1 cellular context compared by ENCODE assay signal in the genomic region with DNA sequence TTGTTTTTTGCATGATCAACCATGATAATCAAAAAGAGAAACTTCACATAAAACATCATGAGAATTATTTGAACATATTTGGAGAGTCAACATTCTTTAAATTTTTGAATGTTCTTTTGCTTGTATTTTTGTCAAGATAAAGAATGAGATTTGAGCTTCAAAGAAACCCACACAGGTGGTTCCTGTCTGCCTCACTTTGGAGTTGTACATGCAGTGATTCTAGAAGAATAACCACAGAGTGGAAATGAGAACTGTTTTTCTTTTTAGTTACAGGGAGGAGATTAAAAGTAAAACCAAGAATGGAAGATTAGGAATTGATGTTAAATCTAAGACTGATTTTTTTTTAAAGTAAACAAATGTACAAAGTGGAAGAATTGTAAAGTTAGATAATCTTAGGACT.
TF ChIP-seq lines count a peak whose summit lies in the region.

No MANE protein-coding gene starts in this region.

TF ChIP-seq in GM23338, 12 proteins besides CTCF, POLR2A, EP300 and RAD21:
- no peak for TF ChIP-seq ZNF114 (CRISPR knock-in tag; IDR thresholded peaks at IDR 0.05)
- TF ChIP-seq, protein P1, sequence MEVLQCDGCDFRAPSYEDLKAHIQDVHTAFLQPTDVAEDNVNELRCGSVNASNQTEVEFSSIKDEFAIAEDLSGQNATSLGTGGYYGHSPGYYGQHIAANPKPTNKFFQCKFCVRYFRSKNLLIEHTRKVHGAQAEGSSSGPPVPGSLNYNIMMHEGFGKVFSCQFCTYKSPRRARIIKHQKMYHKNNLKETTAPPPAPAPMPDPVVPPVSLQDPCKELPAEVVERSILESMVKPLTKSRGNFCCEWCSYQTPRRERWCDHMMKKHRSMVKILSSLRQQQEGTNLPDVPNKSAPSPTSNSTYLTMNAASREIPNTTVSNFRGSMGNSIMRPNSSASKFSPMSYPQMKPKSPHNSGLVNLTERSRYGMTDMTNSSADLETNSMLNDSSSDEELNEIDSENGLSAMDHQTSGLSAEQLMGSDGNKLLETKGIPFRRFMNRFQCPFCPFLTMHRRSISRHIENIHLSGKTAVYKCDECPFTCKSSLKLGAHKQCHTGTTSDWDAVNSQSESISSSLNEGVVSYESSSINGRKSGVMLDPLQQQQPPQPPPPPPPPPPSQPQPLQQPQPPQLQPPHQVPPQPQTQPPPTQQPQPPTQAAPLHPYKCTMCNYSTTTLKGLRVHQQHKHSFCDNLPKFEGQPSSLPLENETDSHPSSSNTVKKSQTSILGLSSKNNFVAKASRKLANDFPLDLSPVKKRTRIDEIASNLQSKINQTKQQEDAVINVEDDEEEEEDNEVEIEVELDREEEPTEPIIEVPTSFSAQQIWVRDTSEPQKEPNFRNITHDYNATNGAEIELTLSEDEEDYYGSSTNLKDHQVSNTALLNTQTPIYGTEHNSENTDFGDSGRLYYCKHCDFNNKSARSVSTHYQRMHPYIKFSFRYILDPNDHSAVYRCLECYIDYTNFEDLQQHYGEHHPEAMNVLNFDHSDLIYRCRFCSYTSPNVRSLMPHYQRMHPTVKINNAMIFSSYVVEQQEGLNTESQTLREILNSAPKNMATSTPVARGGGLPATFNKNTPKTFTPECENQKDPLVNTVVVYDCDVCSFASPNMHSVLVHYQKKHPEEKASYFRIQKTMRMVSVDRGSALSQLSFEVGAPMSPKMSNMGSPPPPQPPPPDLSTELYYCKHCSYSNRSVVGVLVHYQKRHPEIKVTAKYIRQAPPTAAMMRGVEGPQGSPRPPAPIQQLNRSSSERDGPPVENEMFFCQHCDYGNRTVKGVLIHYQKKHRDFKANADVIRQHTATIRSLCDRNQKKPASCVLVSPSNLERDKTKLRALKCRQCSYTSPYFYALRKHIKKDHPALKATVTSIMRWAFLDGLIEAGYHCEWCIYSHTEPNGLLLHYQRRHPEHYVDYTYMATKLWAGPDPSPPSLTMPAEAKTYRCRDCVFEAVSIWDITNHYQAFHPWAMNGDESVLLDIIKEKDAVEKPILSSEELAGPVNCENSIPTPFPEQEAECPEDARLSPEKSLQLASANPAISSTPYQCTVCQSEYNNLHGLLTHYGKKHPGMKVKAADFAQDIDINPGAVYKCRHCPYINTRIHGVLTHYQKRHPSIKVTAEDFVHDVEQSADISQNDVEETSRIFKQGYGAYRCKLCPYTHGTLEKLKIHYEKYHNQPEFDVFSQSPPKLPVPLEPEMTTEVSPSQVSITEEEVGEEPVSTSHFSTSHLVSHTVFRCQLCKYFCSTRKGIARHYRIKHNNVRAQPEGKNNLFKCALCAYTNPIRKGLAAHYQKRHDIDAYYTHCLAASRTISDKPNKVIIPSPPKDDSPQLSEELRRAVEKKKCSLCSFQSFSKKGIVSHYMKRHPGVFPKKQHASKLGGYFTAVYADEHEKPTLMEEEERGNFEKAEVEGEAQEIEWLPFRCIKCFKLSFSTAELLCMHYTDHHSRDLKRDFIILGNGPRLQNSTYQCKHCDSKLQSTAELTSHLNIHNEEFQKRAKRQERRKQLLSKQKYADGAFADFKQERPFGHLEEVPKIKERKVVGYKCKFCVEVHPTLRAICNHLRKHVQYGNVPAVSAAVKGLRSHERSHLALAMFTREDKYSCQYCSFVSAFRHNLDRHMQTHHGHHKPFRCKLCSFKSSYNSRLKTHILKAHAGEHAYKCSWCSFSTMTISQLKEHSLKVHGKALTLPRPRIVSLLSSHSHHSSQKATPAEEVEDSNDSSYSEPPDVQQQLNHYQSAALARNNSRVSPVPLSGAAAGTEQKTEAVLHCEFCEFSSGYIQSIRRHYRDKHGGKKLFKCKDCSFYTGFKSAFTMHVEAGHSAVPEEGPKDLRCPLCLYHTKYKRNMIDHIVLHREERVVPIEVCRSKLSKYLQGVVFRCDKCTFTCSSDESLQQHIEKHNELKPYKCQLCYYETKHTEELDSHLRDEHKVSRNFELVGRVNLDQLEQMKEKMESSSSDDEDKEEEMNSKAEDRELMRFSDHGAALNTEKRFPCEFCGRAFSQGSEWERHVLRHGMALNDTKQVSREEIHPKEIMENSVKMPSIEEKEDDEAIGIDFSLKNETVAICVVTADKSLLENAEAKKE (CRISPR knock-in tag; IDR thresholded peaks at IDR 0.05) = no peak
- TF ChIP-seq EZH2phosphoT487 (IDR thresholded peaks at IDR 0.05; ENCODE audit: unreplicated experiment) = no peak
- no peak for TF ChIP-seq STAT1 (IDR thresholded peaks at IDR 0.05; ENCODE audit: unreplicated experiment)
- TF ChIP-seq, protein P2, sequence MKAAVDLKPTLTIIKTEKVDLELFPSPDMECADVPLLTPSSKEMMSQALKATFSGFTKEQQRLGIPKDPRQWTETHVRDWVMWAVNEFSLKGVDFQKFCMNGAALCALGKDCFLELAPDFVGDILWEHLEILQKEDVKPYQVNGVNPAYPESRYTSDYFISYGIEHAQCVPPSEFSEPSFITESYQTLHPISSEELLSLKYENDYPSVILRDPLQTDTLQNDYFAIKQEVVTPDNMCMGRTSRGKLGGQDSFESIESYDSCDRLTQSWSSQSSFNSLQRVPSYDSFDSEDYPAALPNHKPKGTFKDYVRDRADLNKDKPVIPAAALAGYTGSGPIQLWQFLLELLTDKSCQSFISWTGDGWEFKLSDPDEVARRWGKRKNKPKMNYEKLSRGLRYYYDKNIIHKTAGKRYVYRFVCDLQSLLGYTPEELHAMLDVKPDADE (IDR thresholded peaks at IDR 0.05) = no peak
- no peak for TF ChIP-seq JUNB (IDR thresholded peaks at IDR 0.05; ENCODE audit: unreplicated experiment)
- TF ChIP-seq, protein P3, sequence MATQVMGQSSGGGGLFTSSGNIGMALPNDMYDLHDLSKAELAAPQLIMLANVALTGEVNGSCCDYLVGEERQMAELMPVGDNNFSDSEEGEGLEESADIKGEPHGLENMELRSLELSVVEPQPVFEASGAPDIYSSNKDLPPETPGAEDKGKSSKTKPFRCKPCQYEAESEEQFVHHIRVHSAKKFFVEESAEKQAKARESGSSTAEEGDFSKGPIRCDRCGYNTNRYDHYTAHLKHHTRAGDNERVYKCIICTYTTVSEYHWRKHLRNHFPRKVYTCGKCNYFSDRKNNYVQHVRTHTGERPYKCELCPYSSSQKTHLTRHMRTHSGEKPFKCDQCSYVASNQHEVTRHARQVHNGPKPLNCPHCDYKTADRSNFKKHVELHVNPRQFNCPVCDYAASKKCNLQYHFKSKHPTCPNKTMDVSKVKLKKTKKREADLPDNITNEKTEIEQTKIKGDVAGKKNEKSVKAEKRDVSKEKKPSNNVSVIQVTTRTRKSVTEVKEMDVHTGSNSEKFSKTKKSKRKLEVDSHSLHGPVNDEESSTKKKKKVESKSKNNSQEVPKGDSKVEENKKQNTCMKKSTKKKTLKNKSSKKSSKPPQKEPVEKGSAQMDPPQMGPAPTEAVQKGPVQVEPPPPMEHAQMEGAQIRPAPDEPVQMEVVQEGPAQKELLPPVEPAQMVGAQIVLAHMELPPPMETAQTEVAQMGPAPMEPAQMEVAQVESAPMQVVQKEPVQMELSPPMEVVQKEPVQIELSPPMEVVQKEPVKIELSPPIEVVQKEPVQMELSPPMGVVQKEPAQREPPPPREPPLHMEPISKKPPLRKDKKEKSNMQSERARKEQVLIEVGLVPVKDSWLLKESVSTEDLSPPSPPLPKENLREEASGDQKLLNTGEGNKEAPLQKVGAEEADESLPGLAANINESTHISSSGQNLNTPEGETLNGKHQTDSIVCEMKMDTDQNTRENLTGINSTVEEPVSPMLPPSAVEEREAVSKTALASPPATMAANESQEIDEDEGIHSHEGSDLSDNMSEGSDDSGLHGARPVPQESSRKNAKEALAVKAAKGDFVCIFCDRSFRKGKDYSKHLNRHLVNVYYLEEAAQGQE (IDR thresholded peaks at IDR 0.05; ENCODE audit: unreplicated experiment) = no peak
- TF ChIP-seq POLR2AphosphoS5 (IDR thresholded peaks at IDR 0.05; ENCODE audit: low read depth) = no peak
- TF ChIP-seq NANOG (IDR thresholded peaks at IDR 0.05; ENCODE audit: borderline replicate concordance) = no peak
- TF ChIP-seq ZNF331 (CRISPR knock-in tag; IDR thresholded peaks at IDR 0.05; ENCODE audit: low read depth) = no peak
- no peak for TF ChIP-seq CREB1 (CRISPR knock-in tag; IDR thresholded peaks at IDR 0.05; ENCODE audit: low read depth)
- no peak for TF ChIP-seq EZH2 (IDR thresholded peaks at IDR 0.05; ENCODE audit: low read depth, unreplicated experiment)
